8 cellular contexts compared by ENCODE assay signal in genomic region chr11:68031136-68031459, GRCh38. TPM values are rescaled to one million over a fixed set of nuclear protein-coding genes. Genes with fewer than 3 reads are reported as not detected.
A peak's percentile ranks its signal among the peaks of the same experiment; 100 is the strongest.
DNase-seq lines count a peak whose midpoint lies in the region; TF ChIP-seq lines count a peak whose summit lies in the region.

No MANE protein-coding gene starts in this region.

- peak overlapping the region; percentile 73 to 77 for H3K27ac ChIP-seq in ascending aorta
- peak overlapping the region; percentile 90 for H3K27ac ChIP-seq in thymus (ENCODE audit: low read depth)

- DNase-seq in activated T-cell treated with anti-CD3 and anti-CD28 coated beads for 1 hour (ENCODE audit: low read depth), result peak; percentile 16
- DNase-seq in activated T-cell treated with anti-CD3 and anti-CD28 coated beads for 4 hours, result no peak
- no peak for DNase-seq in ascending aorta (ENCODE audit: low spot score in 2 of 2)
- no peak for DNase-seq in kidney epithelial cell (ENCODE audit: low read depth)
- DNase-seq in NCI-H748 (lab: John Stamatoyannopoulos, UW; ENCODE audit: unreplicated experiment), result no peak
- no peak for DNase-seq in activated gamma-delta T cell (lab: John Stamatoyannopoulos, UW)
- no peak for DNase-seq in NOMO-1 treated with DMSO at 0.1 percent for 48 hours (lab: John Stamatoyannopoulos, UW; ENCODE audit: unreplicated experiment)

- H3K9me3 ChIP-seq in ascending aorta (no peaks in the 10 kb centered on the region), thymus (ENCODE audit: control insufficient read depth) (no peaks in the 10 kb centered on the region)

- H3K4me1 ChIP-seq in ascending aorta, result peaks cover 9 to 17% of the 10 kb centered on the region in 2 donors
- peaks cover 16% of the 10 kb centered on the region for H3K4me1 ChIP-seq in thymus (ENCODE audit: control insufficient read depth, insufficient read depth, low read length)

- peak overlapping the region; percentile 75 to 96 for H3K4me3 ChIP-seq in ascending aorta
- H3K4me3 ChIP-seq in kidney epithelial cell (ENCODE audit: low read depth, low read length), result peak overlapping the region; percentile 87
- H3K4me3 ChIP-seq in thymus (ENCODE audit: low read length), result peak overlapping the region; percentile 89

- 17% methylated on average over 10 of the region's 10 CpGs for WGBS in thymus

- H3K36me3 ChIP-seq in ascending aorta, result peaks cover 18% of the 10 kb centered on the region in 2 donors
- H3K36me3 ChIP-seq in kidney epithelial cell (ENCODE audit: control insufficient read depth, insufficient read depth, low read length), result peaks cover 1% of the 10 kb centered on the region
- peaks cover 24% of the 10 kb centered on the region for H3K36me3 ChIP-seq in thymus (ENCODE audit: control insufficient read depth, insufficient read depth)

- no peak for TF ChIP-seq CTCF in ascending aorta (IDR thresholded peaks at IDR 0.05)
- no peak for TF ChIP-seq CTCF in kidney epithelial cell (IDR thresholded peaks at IDR 0.05; ENCODE audit: insufficient read depth, low read length, poor library complexity, severe bottlenecking)

- intact Hi-C loops in ascending aorta (cut with DNase I), result loop anchor here (2.0 to 10.0 kb wide), 3 partner anchors 20 to 434 kb away; partner anchors contain the start of genes ALDH3B1 and PPP6R3

- H3K27me3 ChIP-seq in ascending aorta (no peaks in the 10 kb centered on the region), kidney epithelial cell (ENCODE audit: control insufficient read depth, insufficient read depth, low read length) (no peaks in the 10 kb centered on the region), thymus (ENCODE audit: control insufficient read depth, insufficient read depth) (no peaks in the 10 kb centered on the region)

RNA-seq across cellular contexts. Expression of gene NDUFS8, which starts 0.6 kb away (rescaled TPM):
- total RNA-seq in ascending aorta, result 316 TPM
- 246 and 284 TPM in 2 replicates for total RNA-seq in kidney epithelial cell
- 84.1 TPM for polyA plus RNA-seq in thymus

RNA-seq across cellular contexts. Expression of gene TCIRG1, which starts 7.7 kb away (rescaled TPM):
- 385 TPM for total RNA-seq in ascending aorta
- 46.8 and 80.6 TPM in 2 replicates for total RNA-seq in kidney epithelial cell
- polyA plus RNA-seq in thymus, result 236 TPM

RNA-seq across cellular contexts. Expression of gene ALDH3B1, which starts 21.0 kb away (rescaled TPM):
- total RNA-seq in ascending aorta (42.8 TPM), kidney epithelial cell (1.2 and 2.6 TPM in 2 replicates)
- 3.9 TPM for polyA plus RNA-seq in thymus

RNA-seq across cellular contexts. Expression of gene UNC93B1, which starts 27.2 kb away (rescaled TPM):
- total RNA-seq in ascending aorta (74.7 TPM), kidney epithelial cell (21.0 and 30.5 TPM in 2 replicates)
- polyA plus RNA-seq in thymus, result 30.8 TPM

Comparison
In these comparisons a context has a peak if more than half of its experiments do, and no peak if none do; other contexts are left out.
1. RNA of gene ALDH3B1, which starts 21.0 kb away (total RNA-seq): 42.8 TPM in ascending aorta (single experiment); 1.2 to 2.6 TPM in kidney epithelial cell; every median in the first group is over 10 times any median in the second.
2. Peak in every context shown above with its lines, with median percentiles within 50 percentile points of each other: H3K4me3 ChIP-seq.